In genomic region chr2:38508311-38509039, GRCh38 we compare ENCODE assay signal across 1 cellular context.
TF ChIP-seq lines count a peak whose summit lies in the region.

No MANE protein-coding gene starts in this region.

TF ChIP-seq in HepG2, 621 proteins besides CTCF, POLR2A, EP300 and RAD21 (continued from another document and continues in another):
- TF ChIP-seq SKIL (CRISPR knock-in tag; IDR thresholded peaks at IDR 0.05; ENCODE audit: borderline replicate concordance): no peak
- no peak for TF ChIP-seq ZBTB8A (CRISPR knock-in tag; IDR thresholded peaks at IDR 0.05; ENCODE audit: borderline replicate concordance, low read depth)
- TF ChIP-seq ZNF232 (CRISPR knock-in tag; IDR thresholded peaks at IDR 0.05; ENCODE audit: borderline replicate concordance): peak; percentile 70; the same call in 1 of the 2 replicates
- no peak for TF ChIP-seq SOX13 (IDR thresholded peaks at IDR 0.05)
- TF ChIP-seq SOX13 (CRISPR knock-in tag; conservative IDR thresholded peaks at IDR 0.05 in 1 of 2, IDR thresholded peaks at IDR 0.05 in 1 of 2): peak; percentile 46 to 52; a peak in 1 of 4 replicates
- peak; percentile 83 for TF ChIP-seq TFDP2 (CRISPR knock-in tag; IDR thresholded peaks at IDR 0.05)
- TF ChIP-seq PAF1 (CRISPR knock-in tag; IDR thresholded peaks at IDR 0.05): no peak
- TF ChIP-seq TOE1 (CRISPR knock-in tag; IDR thresholded peaks at IDR 0.05): no peak
- no peak; the same call in 1 of the 2 replicates for TF ChIP-seq ZNF556 (CRISPR knock-in tag; IDR thresholded peaks at IDR 0.05; ENCODE audit: borderline replicate concordance)
- TF ChIP-seq AHR (CRISPR knock-in tag; IDR thresholded peaks at IDR 0.05): peak; percentile 52; the same call in 1 of the 2 replicates
- TF ChIP-seq POGK (CRISPR knock-in tag; conservative IDR thresholded peaks at IDR 0.05): no peak
- peak; percentile 29; the same call in 1 of the 2 replicates for TF ChIP-seq NFKBIZ (CRISPR knock-in tag; IDR thresholded peaks at IDR 0.05)
- TF ChIP-seq CENPBD1 (CRISPR knock-in tag; IDR thresholded peaks at IDR 0.05; ENCODE audit: borderline replicate concordance, low read depth): no peak
- TF ChIP-seq NAIF1 (CRISPR knock-in tag; IDR thresholded peaks at IDR 0.05; ENCODE audit: borderline replicate concordance): no peak
- no peak for TF ChIP-seq PBX2 (CRISPR knock-in tag; IDR thresholded peaks at IDR 0.05)
- TF ChIP-seq ZNF296 (CRISPR knock-in tag; conservative IDR thresholded peaks at IDR 0.05): no peak
- TF ChIP-seq PRMT3 (CRISPR knock-in tag; IDR thresholded peaks at IDR 0.05; ENCODE audit: borderline replicate concordance, low read depth): no peak
- no peak for TF ChIP-seq ATRX (CRISPR knock-in tag; IDR thresholded peaks at IDR 0.05; ENCODE audit: borderline replicate concordance)
- no peak for TF ChIP-seq XBP1 (CRISPR knock-in tag; IDR thresholded peaks at IDR 0.05)
- no peak for TF ChIP-seq ZNF468 (CRISPR knock-in tag; IDR thresholded peaks at IDR 0.05)
- no peak for TF ChIP-seq SRSF9 (IDR thresholded peaks at IDR 0.05; ENCODE audit: borderline replicate concordance, insufficient read depth, low read depth, low read length, poor library complexity, severe bottlenecking)
- no peak for TF ChIP-seq MLLT10 (CRISPR knock-in tag; IDR thresholded peaks at IDR 0.05)
- no peak for TF ChIP-seq KLF9 (CRISPR knock-in tag; IDR thresholded peaks at IDR 0.05; ENCODE audit: low read depth)
- peak; percentile 77; the same call in 1 of the 2 replicates for TF ChIP-seq RBAK (CRISPR knock-in tag; IDR thresholded peaks at IDR 0.05)
- no peak for TF ChIP-seq CBX1 (IDR thresholded peaks at IDR 0.05; ENCODE audit: low read depth)
- no peak for TF ChIP-seq MAFG (CRISPR knock-in tag; IDR thresholded peaks at IDR 0.05)
- no peak for TF ChIP-seq ZNF839 (CRISPR knock-in tag; IDR thresholded peaks at IDR 0.05; ENCODE audit: borderline replicate concordance)
- no peak for TF ChIP-seq E2F2 (CRISPR knock-in tag; IDR thresholded peaks at IDR 0.05; ENCODE audit: borderline replicate concordance)
- TF ChIP-seq EEA1 (CRISPR knock-in tag; IDR thresholded peaks at IDR 0.05; ENCODE audit: borderline replicate concordance): no peak
- TF ChIP-seq KLF12 (CRISPR knock-in tag; IDR thresholded peaks at IDR 0.05; ENCODE audit: borderline replicate concordance): no peak
- TF ChIP-seq SIX1 (CRISPR knock-in tag; IDR thresholded peaks at IDR 0.05; ENCODE audit: borderline replicate concordance): no peak
- TF ChIP-seq CREB1 (IDR thresholded peaks at IDR 0.05): no peak
- no peak for TF ChIP-seq CREB1 (CRISPR knock-in tag; IDR thresholded peaks at IDR 0.05)
- TF ChIP-seq BCL6 (CRISPR knock-in tag; IDR thresholded peaks at IDR 0.05): peak; percentile 68; the same call in 1 of the 2 replicates
- no peak for TF ChIP-seq RBM39 (IDR thresholded peaks at IDR 0.05; ENCODE audit: low read depth, low read length, poor library complexity, severe bottlenecking)
- TF ChIP-seq ZBTB38 (CRISPR knock-in tag; IDR thresholded peaks at IDR 0.05): no peak
- no peak for TF ChIP-seq NFE2L1 (CRISPR knock-in tag; IDR thresholded peaks at IDR 0.05; ENCODE audit: borderline replicate concordance)
- TF ChIP-seq CEBPB (IDR thresholded peaks at IDR 0.05; ENCODE audit: borderline replicate concordance, low read depth, low read length): no peak; the same call in 1 of the 2 replicates
- no peak for TF ChIP-seq ZNF446 (CRISPR knock-in tag; IDR thresholded peaks at IDR 0.05)
- TF ChIP-seq CSRNP1 (CRISPR knock-in tag; IDR thresholded peaks at IDR 0.05): 0 out of 2 replicates have a peak, but pooled peaks have one; percentile 63
- no peak for TF ChIP-seq ATF5 (CRISPR knock-in tag; IDR thresholded peaks at IDR 0.05; ENCODE audit: low read depth)
- no peak for TF ChIP-seq ZBTB44 (CRISPR knock-in tag; IDR thresholded peaks at IDR 0.05)
- TF ChIP-seq YEATS2 (CRISPR knock-in tag; IDR thresholded peaks at IDR 0.05; ENCODE audit: borderline replicate concordance): peak; percentile 64; the same call in 1 of the 2 replicates
- no peak for TF ChIP-seq PHB2 (IDR thresholded peaks at IDR 0.05; ENCODE audit: partially characterized antibody)
- no peak for TF ChIP-seq ZNF513 (CRISPR knock-in tag; conservative IDR thresholded peaks at IDR 0.05)
- no peak for TF ChIP-seq TBL1XR1 (IDR thresholded peaks at IDR 0.05; ENCODE audit: borderline replicate concordance, low read length, partially characterized antibody)
- no peak for TF ChIP-seq IRX3 (CRISPR knock-in tag; IDR thresholded peaks at IDR 0.05; ENCODE audit: borderline replicate concordance, low read depth)
- TF ChIP-seq BHLHE40 (IDR thresholded peaks at IDR 0.05; ENCODE audit: low read length): peak; percentile 65
- TF ChIP-seq ZNF841 (CRISPR knock-in tag; IDR thresholded peaks at IDR 0.05; ENCODE audit: borderline replicate concordance): no peak
- no peak for TF ChIP-seq NFE2 (CRISPR knock-in tag; IDR thresholded peaks at IDR 0.05)
- TF ChIP-seq REST (IDR thresholded peaks at IDR 0.05; ENCODE audit: borderline replicate concordance in 1 of 2, low read depth in 1 of 2, low read length in 2 of 2): no peak
